ENCODE assay signal across 11 cellular contexts in the genomic region with DNA sequence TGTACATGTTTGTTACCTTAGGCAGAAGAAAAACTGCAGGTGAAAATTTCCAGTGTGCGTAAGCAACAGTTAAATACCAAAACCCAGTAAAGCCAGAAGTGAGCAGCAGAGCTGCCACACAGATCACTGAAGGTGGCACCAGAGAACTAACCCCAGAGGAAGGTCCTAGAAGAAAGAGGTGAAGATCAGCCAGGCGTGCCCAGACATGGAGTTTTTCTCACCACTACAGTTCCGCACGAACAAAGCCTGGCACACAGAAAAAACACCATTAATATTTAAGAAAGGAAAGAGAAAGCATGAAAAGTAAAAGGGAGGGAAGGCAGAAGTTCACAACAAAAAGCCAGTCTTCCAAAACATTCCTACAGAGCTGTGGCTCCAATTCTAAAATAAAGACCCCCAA.
DNase-seq lines count a peak whose midpoint lies in the region; ATAC-seq, FAIRE-seq and TF ChIP-seq lines count a peak whose summit lies in the region.
"Had no signal": no experiment of that assay in that cellular context is flagged by ENCODE, and none has a peak within 500 bp of the region (broad histone marks: within the 10 kb centered on the region; RNA-seq: fewer than 3 reads in every experiment).

No MANE protein-coding gene starts in this region.

- ATAC-seq in GM21381 (IDR thresholded peaks at IDR 0.05; ENCODE audit: unreplicated experiment) (peak; percentile 70), HG03280 (IDR thresholded peaks at IDR 0.05; ENCODE audit: unreplicated experiment) (peak; percentile 55), HG02970 (IDR thresholded peaks at IDR 0.05; ENCODE audit: low FRiP score, unreplicated experiment) (no peak)
- ATAC-seq: K562, upper lobe of right lung had no signal

- DNase-seq in GM12892 (ENCODE audit: insufficient read length): peak; percentile 15
- peak; percentile 5 for DNase-seq in epithelial cell of prostate (ENCODE audit: low read depth, low spot score)
- DNase-seq in activated CD4-positive, CD25-positive, alpha-beta regulatory T cell treated with anti-CD3 and anti-CD28 coated beads, Interleukin-2, amount 50 U/mL, for 72 hours: no peak
- no peak for DNase-seq in activated naive CD4-positive, alpha-beta T cell treated with anti-CD3 and anti-CD28 coated beads, Interleukin-2, amount 50 U/mL, for 16 hours
- DNase-seq in activated naive CD4-positive, alpha-beta T cell (lab: John Stamatoyannopoulos, UW): no peak
- DNase-seq: T-helper 2 cell, upper lobe of right lung had no signal

- peak overlapping the region; percentile 10 for H3K27ac ChIP-seq in epithelial cell of prostate
- H3K27ac ChIP-seq: upper lobe of right lung had no signal

- TF ChIP-seq POLR2A in GM12892 (IDR thresholded peaks at IDR 0.05; ENCODE audit: low read depth, low read length): no peak

- FAIRE-seq in GM12892 (lab: Jason Lieb, UNC): peak; percentile 93
- FAIRE-seq: K562 had no signal

Comparison
In these comparisons a context has a peak if more than half of its experiments do, and no peak if none do; other contexts are left out.
1. DNase-seq: peak in GM12892 (single experiment) and epithelial cell of prostate (single experiment); none in activated CD4-positive, CD25-positive, alpha-beta regulatory T cell treated with anti-CD3 and anti-CD28 coated beads, Interleukin-2, amount 50 U/mL, for 72 hours (single experiment), activated naive CD4-positive, alpha-beta T cell treated with anti-CD3 and anti-CD28 coated beads, Interleukin-2, amount 50 U/mL, for 16 hours (single experiment) and activated naive CD4-positive, alpha-beta T cell (0 of 4).